Comparison of ENCODE assay signal across 19 cellular contexts in the genomic region with DNA sequence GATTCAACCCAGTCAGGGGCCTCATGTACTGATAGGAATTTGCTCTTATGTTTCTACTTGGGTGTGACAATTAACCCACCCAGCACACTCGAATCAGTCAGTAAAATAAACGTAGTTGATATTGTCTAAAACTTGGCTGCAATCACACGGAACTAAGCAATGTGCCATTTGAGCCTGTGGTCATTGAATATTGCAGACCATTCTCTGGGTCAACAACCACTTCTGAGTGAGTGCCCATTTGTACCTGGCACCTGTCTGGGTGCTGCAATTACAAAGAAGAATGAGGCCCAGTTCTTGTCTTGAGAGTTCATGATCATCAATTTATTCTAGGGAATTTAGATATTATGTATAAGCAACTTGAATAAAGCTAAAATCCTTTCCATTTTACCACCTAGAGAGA. TPM values are rescaled to one million over a fixed set of nuclear protein-coding genes. Genes with fewer than 3 reads are reported as not detected.
DNase-seq lines count a peak whose midpoint lies in the region; ATAC-seq and TF ChIP-seq lines count a peak whose summit lies in the region.
"Had no signal": no experiment of that assay in that cellular context is flagged by ENCODE, and none has a peak within 500 bp of the region (broad histone marks: within the 10 kb centered on the region; RNA-seq: fewer than 3 reads in every experiment).

No MANE protein-coding gene starts in this region.

- CTCF ChIA-PET in OCI-LY7 (lab: Charles Lee; ENCODE audit: unreplicated experiment): no interaction called here

- H3K4me1 Mint-ChIP-seq in endothelial cell (ENCODE audit: unreplicated experiment): peaks cover 2% of the 10 kb centered on the region
- H3K4me1 Mint-ChIP-seq in activated T-cell treated with anti-CD3 and anti-CD28 coated beads, Interleukin-2, amount 50 U/mL, for 4 hours (ENCODE audit: low read depth): no peaks in the 10 kb centered on the region
- H3K4me1 Mint-ChIP-seq: CD4-positive, alpha-beta memory T cell had no signal

- no peak for ATAC-seq in HG03520 (IDR thresholded peaks at IDR 0.05; ENCODE audit: unreplicated experiment)
- no peak for ATAC-seq in activated T-cell treated with anti-CD3 and anti-CD28 coated beads, Interleukin-2, amount 50 U/mL, for 4 hours
- ATAC-seq: GM12878 had no signal

- no peaks in the 10 kb centered on the region for H3K9me3 ChIP-seq in OCI-LY7 (ENCODE audit: low read length)
- no peaks in the 10 kb centered on the region for H3K9me3 ChIP-seq in thyroid gland

- no peaks in the 10 kb centered on the region for H3K36me3 ChIP-seq in OCI-LY7 (ENCODE audit: insufficient read depth, low read length)
- H3K36me3 ChIP-seq in thyroid gland: no peaks in the 10 kb centered on the region

- no peak overlapping the region for H3K27ac Mint-ChIP-seq in endothelial cell (ENCODE audit: unreplicated experiment)
- H3K27ac Mint-ChIP-seq: CD4-positive, alpha-beta memory T cell had no signal

- WGBS in thyroid gland, 2 donors: 13 to 15% methylated on average over 3 of the region's 3 CpGs

- peaks cover 2% of the 10 kb centered on the region for H3K27me3 Mint-ChIP-seq in endothelial cell (ENCODE audit: unreplicated experiment)
- H3K27me3 Mint-ChIP-seq in activated T-cell treated with anti-CD3 and anti-CD28 coated beads, Interleukin-2, amount 50 U/mL, for 4 hours (ENCODE audit: low read depth): peaks cover 7% of the 10 kb centered on the region

- no peaks in the 10 kb centered on the region for H3K9me2 ChIP-seq in OCI-LY7 (ENCODE audit: insufficient read depth, low read length)

- no peak overlapping the region for H3K4me3 ChIP-seq in OCI-LY7 (ENCODE audit: low read depth, low read length, poor library complexity, severe bottlenecking)
- H3K4me3 ChIP-seq in thyroid gland (replicated peaks in 1 of 3): no peak overlapping the region
- H3K4me3 ChIP-seq: GM12878, GM23248 had no signal

- no peaks in the 10 kb centered on the region for H3K36me3 Mint-ChIP-seq in endothelial cell (ENCODE audit: low read depth, unreplicated experiment)
- no peaks in the 10 kb centered on the region for H3K36me3 Mint-ChIP-seq in activated T-cell treated with anti-CD3 and anti-CD28 coated beads, Interleukin-2, amount 50 U/mL, for 4 hours (ENCODE audit: insufficient read depth)
- H3K36me3 Mint-ChIP-seq: CD4-positive, alpha-beta memory T cell had no signal

- H3K9me3 Mint-ChIP-seq in endothelial cell (ENCODE audit: unreplicated experiment): no peaks in the 10 kb centered on the region
- H3K9me3 Mint-ChIP-seq in activated T-cell treated with anti-CD3 and anti-CD28 coated beads, Interleukin-2, amount 50 U/mL, for 4 hours: no peaks in the 10 kb centered on the region
- H3K9me3 Mint-ChIP-seq: CD4-positive, alpha-beta memory T cell had no signal

- H3K27me3 ChIP-seq in thyroid gland: no peaks in the 10 kb centered on the region

- TF ChIP-seq POLR2A in thyroid gland (IDR thresholded peaks at IDR 0.05): no peak

- H3K27ac ChIP-seq in OCI-LY7 (ENCODE audit: low read depth, low read length, poor library complexity, severe bottlenecking) (no peak overlapping the region), thyroid gland (no peak overlapping the region)
- H3K27ac ChIP-seq: 22Rv1, GM23248 had no signal

- H3K4me2 ChIP-seq in OCI-LY7 (ENCODE audit: low read length): no peak overlapping the region

- H2AFZ ChIP-seq in OCI-LY7 (ENCODE audit: low read length): peak overlapping the region; percentile 58; the same call in 1 of the 2 replicates
- H2AFZ ChIP-seq: GM23248 had no signal

- H3K79me2 ChIP-seq in OCI-LY7 (ENCODE audit: insufficient read depth, low read depth, low read length): no peaks in the 10 kb centered on the region

- H3K4me3 Mint-ChIP-seq in endothelial cell (ENCODE audit: unreplicated experiment): no peak overlapping the region
- H3K4me3 Mint-ChIP-seq in activated T-cell treated with anti-CD3 and anti-CD28 coated beads, Interleukin-2, amount 50 U/mL, for 4 hours: no peak overlapping the region
- H3K4me3 Mint-ChIP-seq: CD4-positive, alpha-beta memory T cell had no signal

- no TSS peak for BruUV-seq in OCI-LY7 (replicated peaks; lab: Mats Ljungman, UMichigan)

- TF ChIP-seq CTCF in OCI-LY7 (conservative IDR thresholded peaks at IDR 0.05; ENCODE audit: low read length) (no peak), thyroid gland (IDR thresholded peaks at IDR 0.05) (no peak), endothelial cell (IDR thresholded peaks at IDR 0.05; ENCODE audit: unreplicated experiment) (no peak)

- no peaks in the 10 kb centered on the region for H4K20me1 ChIP-seq in OCI-LY7 (ENCODE audit: insufficient read depth, low read length)

- DNase-seq in DMS79 treated with DMSO at 0.1 percent for 48 hours (lab: John Stamatoyannopoulos, UW) (peak; percentile 8), DMS79 (lab: John Stamatoyannopoulos, UW) (no peak), NCI-H774 (lab: John Stamatoyannopoulos, UW) (peak; percentile 60), OCI-LY7 (ENCODE audit: low spot score) (no peak), thyroid gland (peak; percentile 43 to 50), endothelial cell (ENCODE audit: low spot score) (no peak)
- no peak for DNase-seq in activated T-cell treated with anti-CD3 and anti-CD28 coated beads, Interleukin-2, amount 50 U/mL, for 4 hours
- DNase-seq: C1 segment of cervical spinal cord; Calu3; CD4-positive, alpha-beta memory T cell; COR-L47; EL; GDM1; GM23248; H7; HCEC 1CT had no signal

- intact Hi-C loops in OCI-LY7 (cut with micrococcal nuclease; ENCODE audit: unreplicated experiment): no loop called here
- intact Hi-C loops in thyroid gland (cut with DNase I): no loop called here

- H3K4me1 ChIP-seq in OCI-LY7 (ENCODE audit: insufficient read depth, low read length, poor library complexity, severe bottlenecking): peaks cover 4% of the 10 kb centered on the region
- peaks cover 0 to 14% of the 10 kb centered on the region in 2 donors for H3K4me1 ChIP-seq in thyroid gland

- POLR2A ChIA-PET in OCI-LY7 (lab: Charles Lee): interaction anchor here (0.5 to 2.9 kb wide), 4 partner anchors 11 to 72 kb away, joined by 3 to 17 read pairs (median 6); no protein-coding TSS in a partner anchor

RNA-seq across cellular contexts. Expression of a gene that starts 29.8 kb away (rescaled TPM):
- not detected in 2 replicates for total RNA-seq in OCI-LY7 (2014; rRNA removed; shearing (Covaris generic))
- not detected in 2 replicates for total RNA-seq in OCI-LY7 (2022)
- 10 to 100 TPM in 1 of 4 donors, not detected in 3; 13.0 TPM for total RNA-seq in thyroid gland
- not detected for total RNA-seq in endothelial cell (ENCODE audit: unreplicated experiment)
- total RNA-seq in activated T-cell treated with anti-CD3 and anti-CD28 coated beads, Interleukin-2, amount 50 U/mL, for 4 hours: not detected
- total RNA-seq: Calu3; CD4-positive, alpha-beta memory T cell; GM12878; GM23248; H7 had no signal

Comparison
In these comparisons a context has a peak if more than half of its experiments do, and no peak if none do; other contexts are left out.
1. DNase-seq: peak in DMS79 treated with DMSO at 0.1 percent for 48 hours (single experiment), NCI-H774 (single experiment) and thyroid gland (2 of 2); none in DMS79 (single experiment), OCI-LY7 (single experiment), endothelial cell (single experiment) and activated T-cell treated with anti-CD3 and anti-CD28 coated beads, Interleukin-2, amount 50 U/mL, for 4 hours (single experiment).